9 cellular contexts compared by ENCODE assay signal in the genomic region with DNA sequence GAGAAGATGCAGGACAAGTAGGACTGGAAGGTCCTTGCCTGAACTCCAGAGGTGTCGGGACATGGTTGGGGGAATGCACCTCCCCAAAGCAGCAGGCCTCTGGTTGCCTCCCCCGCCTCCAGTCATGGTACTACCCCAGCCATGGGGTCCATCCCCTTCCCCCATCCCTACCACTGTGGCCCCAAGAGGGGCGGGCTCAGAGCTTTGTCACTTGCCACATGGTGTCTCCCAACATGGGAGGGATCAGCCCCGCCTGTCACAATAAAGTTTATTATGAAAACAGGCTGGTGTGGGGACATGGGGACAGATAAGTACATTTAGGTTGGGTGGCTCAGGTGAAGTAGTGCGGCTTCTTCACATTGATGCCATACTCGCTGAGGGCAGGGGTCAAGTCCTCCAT. TPM values are rescaled to one million over a fixed set of nuclear protein-coding genes. Genes with fewer than 3 reads are reported as not detected.
A peak's percentile ranks its signal among the peaks of the same experiment; 100 is the strongest.
DNase-seq lines count a peak whose midpoint lies in the region; ATAC-seq and TF ChIP-seq lines count a peak whose summit lies in the region.
"Had no signal": no experiment of that assay in that cellular context is flagged by ENCODE, and none has a peak within 500 bp of the region (broad histone marks: within the 10 kb centered on the region; RNA-seq: fewer than 3 reads in every experiment).

No MANE protein-coding gene starts in this region.

- H3K27me3 ChIP-seq in adipocyte (replicated peaks; ENCODE audit: control insufficient read depth, insufficient read depth, low read length) = no peaks in the 10 kb centered on the region
- no peaks in the 10 kb centered on the region for H3K27me3 ChIP-seq in thoracic aorta (replicated peaks; ENCODE audit: insufficient read depth)

- peaks cover 49% of the 10 kb centered on the region for H3K36me3 ChIP-seq in adipocyte (ENCODE audit: control insufficient read depth, insufficient read depth, low read length, severe bottlenecking)
- peaks cover 39% of the 10 kb centered on the region for H3K36me3 ChIP-seq in thoracic aorta

- DNase-seq in activated T-cell treated with anti-CD3 and anti-CD28 coated beads, Interleukin-2, amount 50 U/mL, for 1 hour = peak; percentile 17
- DNase-seq in activated T-cell treated with anti-CD3 and anti-CD28 coated beads for 4 hours (no peak), adipocyte (ENCODE audit: low read depth) (no peak), lower leg skin (ENCODE audit: low spot score in 2 of 2) (peak; percentile 20 to 81), thoracic aorta (ENCODE audit: low spot score) (no peak), activated gamma-delta T cell (lab: John Stamatoyannopoulos, UW) (no peak)
- DNase-seq: C1 segment of cervical spinal cord had no signal

- H3K9ac ChIP-seq in adipocyte (ENCODE audit: low read length) = peak overlapping the region; percentile 97

- intact Hi-C loops in lower leg skin (cut with DNase I; ENCODE audit: low total_unique reads) = no loop called here

- TF ChIP-seq CTCF in lower leg skin (IDR thresholded peaks at IDR 0.05) = no peak
- TF ChIP-seq CTCF in thoracic aorta (IDR thresholded peaks at IDR 0.05) = no peak

- H3K9me3 ChIP-seq in adipocyte (ENCODE audit: control insufficient read depth, low read length) (no peaks in the 10 kb centered on the region), thoracic aorta (no peaks in the 10 kb centered on the region)

- H3K4me3 ChIP-seq in adipocyte (ENCODE audit: low read length) = peak overlapping the region; percentile 88
- no peak overlapping the region for H3K4me3 ChIP-seq in lower leg skin (ENCODE audit: low read depth, poor library complexity, severe bottlenecking)
- peak overlapping the region; percentile 84 for H3K4me3 ChIP-seq in thoracic aorta

- 85 to 89% methylated on average over 6 of the region's 6 CpGs for WGBS in lower leg skin, 2 donors

- H3K4me1 ChIP-seq in adipocyte (ENCODE audit: control insufficient read depth, insufficient read depth, low read length) = peaks cover 47% of the 10 kb centered on the region
- H3K4me1 ChIP-seq in thoracic aorta (ENCODE audit: control insufficient read depth in 1 of 2, low read depth in 2 of 2) = peaks cover 56 to 65% of the 10 kb centered on the region in 2 donors

- ATAC-seq in thoracic aorta (ENCODE audit: insufficient number of reproducible peaks, low FRiP score, low read depth) (no peak), GM21447 (IDR thresholded peaks at IDR 0.05; ENCODE audit: unreplicated experiment) (no peak), HG03442 (IDR thresholded peaks at IDR 0.05; ENCODE audit: unreplicated experiment) (no peak)

- peak overlapping the region; percentile 99 to 100 for H3K27ac ChIP-seq in thoracic aorta

- no peak for TF ChIP-seq POLR2A in lower leg skin (IDR thresholded peaks at IDR 0.05)

RNA-seq across cellular contexts. Expression of gene TAF10, which starts 1.4 kb away (rescaled TPM):
- total RNA-seq in lower leg skin (100 to 1,000 TPM in 1 of 4 donors, 10 to 100 TPM in 3; 41.1 to 105 (median 61.8) TPM), thoracic aorta (10 to 100 TPM; 39.5 to 40.0 TPM)

RNA-seq across cellular contexts. Expression of gene ILK, which starts 7.0 kb away (rescaled TPM):
- total RNA-seq in lower leg skin (10 to 100 TPM; 68.1 to 91.0 (median 74.8) TPM), thoracic aorta (100 to 1,000 TPM; 338 to 588 TPM)

RNA-seq across cellular contexts. Expression of gene RRP8, which starts 7.2 kb away (rescaled TPM):
- total RNA-seq in lower leg skin = 10 to 100 TPM; 14.9 to 22.7 (median 18.0) TPM
- total RNA-seq in thoracic aorta = 10 to 100 TPM; 13.9 to 35.8 TPM

RNA-seq across cellular contexts. Expression of gene TPP1, which starts 8.6 kb away (rescaled TPM):
- 10 to 100 TPM; 49.6 to 65.3 (median 57.9) TPM for total RNA-seq in lower leg skin
- 10 to 100 TPM; 66.7 to 75.6 TPM for total RNA-seq in thoracic aorta

RNA-seq across cellular contexts. Expression of gene DCHS1, which starts 45.0 kb away (rescaled TPM):
- 1 to 10 TPM; 4.0 to 9.0 (median 5.4) TPM for total RNA-seq in lower leg skin
- 10 to 100 TPM; 62.3 to 73.5 TPM for total RNA-seq in thoracic aorta

Comparison
In these comparisons a context has a peak if more than half of its experiments do, and no peak if none do; other contexts are left out.
1. DNase-seq: peak in activated T-cell treated with anti-CD3 and anti-CD28 coated beads, Interleukin-2, amount 50 U/mL, for 1 hour (single experiment) and lower leg skin (2 of 2); none in activated T-cell treated with anti-CD3 and anti-CD28 coated beads for 4 hours (single experiment), adipocyte (single experiment), thoracic aorta (single experiment) and activated gamma-delta T cell (single experiment).